Comparison of ENCODE assay signal across 11 cellular contexts in the genomic region with DNA sequence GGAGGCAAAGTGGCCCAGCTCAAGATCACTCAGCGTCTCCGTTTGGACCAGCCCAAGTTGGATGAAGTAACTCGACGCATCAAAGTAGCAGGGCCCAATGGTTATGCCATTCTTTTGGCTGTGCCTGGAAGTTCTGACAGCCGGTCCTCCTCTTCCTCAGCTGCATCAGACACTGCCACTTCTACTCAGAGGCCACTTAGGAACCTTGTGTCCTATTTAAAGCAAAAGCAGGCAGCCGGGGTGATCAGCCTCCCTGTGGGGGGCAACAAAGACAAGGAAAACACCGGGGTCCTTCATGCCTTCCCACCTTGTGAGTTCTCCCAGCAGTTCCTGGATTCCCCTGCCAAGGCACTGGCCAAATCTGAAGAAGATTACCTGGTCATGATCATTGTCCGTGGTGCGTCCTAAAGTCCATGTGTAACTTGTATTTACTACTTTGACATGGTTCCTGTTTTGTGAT. TPM values are rescaled to one million over a fixed set of nuclear protein-coding genes. Genes with fewer than 3 reads are reported as not detected.
DNase-seq lines count a peak whose midpoint lies in the region; ATAC-seq and TF ChIP-seq lines count a peak whose summit lies in the region.
"Had no signal": no experiment of that assay in that cellular context is flagged by ENCODE, and none has a peak within 500 bp of the region (broad histone marks: within the 10 kb centered on the region; RNA-seq: fewer than 3 reads in every experiment).

No MANE protein-coding gene starts in this region.

- no peak overlapping the region for H3K27ac Mint-ChIP-seq in MCF 10A (ENCODE audit: low read depth, unreplicated experiment)
- no peak overlapping the region for H3K27ac Mint-ChIP-seq in glutamatergic neuron (ENCODE audit: unreplicated experiment)
- peak overlapping the region; percentile 81 for H3K27ac Mint-ChIP-seq in stimulated activated effector memory CD8-positive, alpha-beta T cell treated with anti-CD3 and anti-CD28 coated beads, Interleukin-12 subunit alpha, Interleukin-12 subunit beta, amount 100 ng/mL, for 72 hours

- peak overlapping the region; percentile 88 for H3K4me2 ChIP-seq in mammary epithelial cell (ENCODE audit: insufficient read depth, low read depth, low read length)

- H3K36me3 Mint-ChIP-seq in MCF 10A (ENCODE audit: insufficient read depth, unreplicated experiment) (peaks cover 57% of the 10 kb centered on the region), glutamatergic neuron (ENCODE audit: unreplicated experiment) (no peaks in the 10 kb centered on the region)
- H3K36me3 Mint-ChIP-seq in stimulated activated effector memory CD8-positive, alpha-beta T cell treated with anti-CD3 and anti-CD28 coated beads, Interleukin-12 subunit alpha, Interleukin-12 subunit beta, amount 100 ng/mL, for 72 hours: no peaks in the 10 kb centered on the region

- H4K20me1 ChIP-seq in mammary epithelial cell (ENCODE audit: insufficient read depth, low read length): peaks cover 15% of the 10 kb centered on the region

- H3K27me3 Mint-ChIP-seq in MCF 10A (ENCODE audit: insufficient read depth, unreplicated experiment) (no peaks in the 10 kb centered on the region), glutamatergic neuron (ENCODE audit: unreplicated experiment) (peaks cover 4% of the 10 kb centered on the region)

- H3K4me1 ChIP-seq in mammary epithelial cell (ENCODE audit: insufficient read depth, low read length): peaks cover 32% of the 10 kb centered on the region
- H3K4me1 ChIP-seq in breast epithelium: peaks cover 0 to 17% of the 10 kb centered on the region in 2 donors
- H3K4me1 ChIP-seq: Caco-2 had no signal

- H3K9me3 ChIP-seq in mammary epithelial cell (replicated peaks; ENCODE audit: insufficient read depth, low read length) (no peaks in the 10 kb centered on the region), breast epithelium (no peaks in the 10 kb centered on the region)
- H3K9me3 ChIP-seq: Caco-2 had no signal

- WGBS in mammary epithelial cell (ENCODE audit: low coverage, missing lambda C conversion rate): 60% methylated on average over 9 of the region's 9 CpGs

- H3K27ac ChIP-seq in mammary epithelial cell (ENCODE audit: insufficient read depth, low read depth, low read length) (no peak overlapping the region), RWPE1 (peak overlapping the region; percentile 18), breast epithelium (no peak overlapping the region)

- H3K9me3 Mint-ChIP-seq in MCF 10A (ENCODE audit: unreplicated experiment): no peaks in the 10 kb centered on the region
- H3K9me3 Mint-ChIP-seq in glutamatergic neuron (ENCODE audit: unreplicated experiment): peaks cover 4% of the 10 kb centered on the region
- H3K9me3 Mint-ChIP-seq in stimulated activated effector memory CD8-positive, alpha-beta T cell treated with anti-CD3 and anti-CD28 coated beads, Interleukin-12 subunit alpha, Interleukin-12 subunit beta, amount 100 ng/mL, for 72 hours: no peaks in the 10 kb centered on the region

- in situ Hi-C loops in mammary epithelial cell (cut with MboI; ENCODE audit: low sequenced_read_pairs in 2 of 2): no loop called here

- H3K27me3 ChIP-seq in mammary epithelial cell (ENCODE audit: insufficient read depth, low read length): no peaks in the 10 kb centered on the region
- H3K27me3 ChIP-seq in breast epithelium: no peaks in the 10 kb centered on the region

- H3K4me1 Mint-ChIP-seq in MCF 10A (ENCODE audit: insufficient read depth, unreplicated experiment) (peaks cover 40% of the 10 kb centered on the region), glutamatergic neuron (ENCODE audit: low read depth, unreplicated experiment) (peaks cover 33% of the 10 kb centered on the region)
- peaks cover 64% of the 10 kb centered on the region for H3K4me1 Mint-ChIP-seq in stimulated activated effector memory CD8-positive, alpha-beta T cell treated with anti-CD3 and anti-CD28 coated beads, Interleukin-12 subunit alpha, Interleukin-12 subunit beta, amount 100 ng/mL, for 72 hours

- peak overlapping the region; percentile 24 to 48 (median 25) for H3K4me3 ChIP-seq in mammary epithelial cell (replicated peaks in 1 of 3; ENCODE audit: insufficient read depth in 1 of 3, low read depth in 2 of 3, low read length in 3 of 3)
- peak overlapping the region in 1 of 3 donors; percentile 85 for H3K4me3 ChIP-seq in breast epithelium

- H3K36me3 ChIP-seq in mammary epithelial cell (ENCODE audit: insufficient read depth, low read length): peaks cover 20% of the 10 kb centered on the region
- H3K36me3 ChIP-seq in breast epithelium: peaks cover 4% of the 10 kb centered on the region

- TF ChIP-seq CTCF in mammary epithelial cell (conservative IDR thresholded peaks at IDR 0.05 in 1 of 2, IDR thresholded peaks at IDR 0.05 in 1 of 2; ENCODE audit: extremely low read depth in 1 of 2, insufficient read depth in 1 of 2, low read depth in 1 of 2, low read length in 2 of 2): no peak
- TF ChIP-seq CTCF in MCF 10A (IDR thresholded peaks at IDR 0.05; ENCODE audit: unreplicated experiment): no peak
- no peak for TF ChIP-seq CTCF in RWPE1 (conservative IDR thresholded peaks at IDR 0.05; ENCODE audit: low read depth)
- no peak for TF ChIP-seq CTCF in glutamatergic neuron (IDR thresholded peaks at IDR 0.05; ENCODE audit: partially characterized antibody, unreplicated experiment)
- no peak for TF ChIP-seq CTCF in breast epithelium (IDR thresholded peaks at IDR 0.05)

- CTCF ChIA-PET in mammary epithelial cell (lab: Charles Lee; ENCODE audit: low non-redundant PET): no interaction called here
- CTCF ChIA-PET in MCF 10A (lab: Yijun Ruan, JAX): interaction anchor here (0.6 to 1.4 kb wide), 3 partner anchors 46 to 139 kb away, joined by 3 read pairs; no protein-coding TSS in a partner anchor
- CTCF ChIA-PET in RWPE1 (lab: Yijun Ruan, JAX): interaction anchor here (0.6 to 1.6 kb wide), 3 partner anchors 119 to 154 kb away, joined by 3 read pairs; no protein-coding TSS in a partner anchor

- no TSS peak for BruUV-seq in mammary epithelial cell (replicated peaks; lab: Mats Ljungman, UMichigan)
- no TSS peak for BruUV-seq in MCF 10A (replicated peaks; lab: Mats Ljungman, UMichigan)

- TF ChIP-seq POLR2A in breast epithelium (IDR thresholded peaks at IDR 0.05): no peak

- no peak for ATAC-seq in stimulated activated effector memory CD8-positive, alpha-beta T cell treated with anti-CD3 and anti-CD28 coated beads, Interleukin-12 subunit alpha, Interleukin-12 subunit beta, amount 100 ng/mL, for 72 hours
- ATAC-seq in GM19351 (IDR thresholded peaks at IDR 0.05; ENCODE audit: unreplicated experiment): no peak

- POLR2A ChIA-PET in MCF 10A (lab: Yijun Ruan, JAX): interaction anchor here (0.6 to 2.8 kb wide), 4 partner anchors 8 to 95 kb away, joined by 3 to 14 read pairs (median 3); no protein-coding TSS in a partner anchor
- POLR2A ChIA-PET in RWPE1 (lab: Yijun Ruan, JAX; ENCODE audit: low non-redundant PET): no interaction called here

- intact Hi-C loops in mammary epithelial cell (cut with micrococcal nuclease) (no loop called here), MCF 10A (cut with micrococcal nuclease) (no loop called here), breast epithelium (cut with DNase I; ENCODE audit: low total_unique reads) (no loop called here)

- H3K4me3 Mint-ChIP-seq in MCF 10A (ENCODE audit: unreplicated experiment) (no peak overlapping the region), glutamatergic neuron (ENCODE audit: unreplicated experiment) (peak overlapping the region; percentile 38)
- H3K4me3 Mint-ChIP-seq in stimulated activated effector memory CD8-positive, alpha-beta T cell treated with anti-CD3 and anti-CD28 coated beads, Interleukin-12 subunit alpha, Interleukin-12 subunit beta, amount 100 ng/mL, for 72 hours: no peak overlapping the region

- peaks cover 77% of the 10 kb centered on the region for H3K79me2 ChIP-seq in mammary epithelial cell (ENCODE audit: insufficient read depth, low read length)

- DNase-seq in mammary epithelial cell (no peak), MCF 10A (ENCODE audit: unreplicated experiment) (no peak), RWPE1 (ENCODE audit: low spot score) (no peak), glutamatergic neuron (no peak), NCI-H187 treated with DMSO at 0.1 percent for 48 hours (lab: John Stamatoyannopoulos, UW) (no peak), breast epithelium (ENCODE audit: low spot score in 2 of 2) (no peak)
- no peak for DNase-seq in stimulated activated effector memory CD8-positive, alpha-beta T cell treated with anti-CD3 and anti-CD28 coated beads, Interleukin-12 subunit alpha, Interleukin-12 subunit beta, amount 100 ng/mL, for 72 hours (ENCODE audit: low spot score in 2 of 2)
- DNase-seq: Caco-2; effector CD4-positive, alpha-beta T cell; midbrain had no signal

- no peak overlapping the region for H2AFZ ChIP-seq in mammary epithelial cell (ENCODE audit: low read depth, low read length)

- dilution Hi-C loops in mammary epithelial cell (cut with HindIII; ENCODE audit: low sequenced_read_pairs): no loop called here

- H3K9ac ChIP-seq in mammary epithelial cell (ENCODE audit: insufficient read depth, low read length): no peak overlapping the region

RNA-seq across cellular contexts. Expression of a gene that starts 2.7 kb away (rescaled TPM):
- total RNA-seq in mammary epithelial cell: 10 to 100 TPM; 26.3 to 47.0 TPM
- polyA plus RNA-seq in mammary epithelial cell: 16.5 TPM
- 76.2 TPM for polyA minus RNA-seq in mammary epithelial cell
- 31.4 and 35.9 TPM in 2 replicates for total RNA-seq in MCF 10A (2022)
- 27.3 TPM for total RNA-seq in glutamatergic neuron (ENCODE audit: unreplicated experiment)
- total RNA-seq in breast epithelium: 10 to 100 TPM; 33.4 to 47.1 (median 35.4) TPM

RNA-seq across cellular contexts. Expression of a gene that starts 48.9 kb away (rescaled TPM):
- total RNA-seq in mammary epithelial cell (100 to 1,000 TPM in 1 of 2 donors, 10 to 100 TPM in 1; 29.4 to 198 TPM), MCF 10A (2022) (9.8 and 11.0 TPM in 2 replicates), glutamatergic neuron (ENCODE audit: unreplicated experiment) (4.4 TPM), breast epithelium (10 to 100 TPM in 2 of 3 donors, under 1 TPM in 1; 0.96 to 31.5 (median 14.4) TPM)
- 12.4 TPM for polyA plus RNA-seq in mammary epithelial cell
- 21.8 TPM for polyA minus RNA-seq in mammary epithelial cell
